8 cellular contexts compared by ENCODE assay signal in genomic region chrX:10015711-10016515, GRCh38. TPM values are rescaled to one million over a fixed set of nuclear protein-coding genes. Genes with fewer than 3 reads are reported as not detected.
DNase-seq lines count a peak whose midpoint lies in the region; ATAC-seq, FAIRE-seq and TF ChIP-seq lines count a peak whose summit lies in the region.

No MANE protein-coding gene starts in this region.

- peak overlapping the region in 1 of 3 donors; percentile 47 for H3K27ac Mint-ChIP-seq in IgD-negative memory B cell
- H3K27ac Mint-ChIP-seq in stimulated activated naive B cell treated with anti-CD40 and anti-IgM and Interleukin-4, amounts not matched to agents 10 μg/mL and 1 μg/mL and 100 μg/mL, for 72 hours = peak overlapping the region; percentile 84

- CTCF ChIA-PET in GM12878 (lab: Yijun Ruan, JAX) (interaction anchor here (1.0 to 5.6 kb wide), 6 partner anchors 18 to 103 kb away, joined by 3 to 53 read pairs (median 10); no protein-coding TSS in a partner anchor), HEK293T (lab: Yijun Ruan, JAX) (no interaction called here)

- no peaks in the 10 kb centered on the region; the same call in 2 of the 3 replicates for H3K9me3 ChIP-seq in GM12878 (replicated peaks; ENCODE audit: control insufficient read depth, insufficient read depth, low read length)

- no TSS peak for BruUV-seq in GM12878 (replicated peaks; lab: Mats Ljungman, UMichigan)

- H3K27me3 Mint-ChIP-seq in IgD-negative memory B cell = peaks cover 4% of the 10 kb centered on the region
- peaks cover 0 to 10% of the 10 kb centered on the region in 2 donors for H3K27me3 Mint-ChIP-seq in stimulated activated naive B cell treated with anti-CD40 and anti-IgM and Interleukin-4, amounts not matched to agents 10 μg/mL and 1 μg/mL and 100 μg/mL, for 72 hours

- no peaks in the 10 kb centered on the region for H3K36me3 ChIP-seq in GM12878 (ENCODE audit: control insufficient read depth in 2 of 2, insufficient read depth in 2 of 2, low read length in 1 of 2)

- H3K9ac ChIP-seq in GM12878 (ENCODE audit: control insufficient read depth, insufficient read depth, low read length) = no peak overlapping the region; the same call in 1 of the 2 replicates

- RAD21 ChIA-PET in GM12878 (lab: Charles Lee; ENCODE audit: unreplicated experiment) = interaction anchor here (0.5 to 4.3 kb wide), 7 partner anchors 12 to 104 kb away, joined by 3 to 34 read pairs (median 15); no protein-coding TSS in a partner anchor

- TF ChIP-seq CTCF in GM12878 (IDR thresholded peaks at IDR 0.05 in 2 of 3, conservative IDR thresholded peaks at IDR 0.05 in 1 of 3; ENCODE audit: control insufficient read depth in 2 of 3, extremely low read depth in 1 of 3, insufficient read depth in 1 of 3, low read depth in 3 of 3, low read length in 3 of 3) = no peak; a peak in 1 of 6 replicates

- H3K9me3 Mint-ChIP-seq in IgD-negative memory B cell = peaks cover 0 to 1% (median 0%) of the 10 kb centered on the region in 3 donors
- H3K9me3 Mint-ChIP-seq in stimulated activated naive B cell treated with anti-CD40 and anti-IgM and Interleukin-4, amounts not matched to agents 10 μg/mL and 1 μg/mL and 100 μg/mL, for 72 hours = no peaks in the 10 kb centered on the region

- ATAC-seq in GM12878 = no peak
- ATAC-seq in stimulated activated naive B cell treated with anti-CD40 and anti-IgM and Interleukin-4, amounts not matched to agents 10 μg/mL and 1 μg/mL and 100 μg/mL, for 72 hours (replicated peaks) = peak; percentile 13

- 41% methylated on average over 69 of the region's 88 CpGs for WGBS in GM12878 (ENCODE audit: insufficient coverage, insufficient replicate concordance, low lambda C conversion rate, missing lambda C conversion rate)

- H2AFZ ChIP-seq in GM12878 (ENCODE audit: control insufficient read depth, low read depth, low read length) = no peak overlapping the region

- in situ Hi-C loops in GM12878 (cut with MboI) = no loop called here

- peak overlapping the region; percentile 75 to 89 (median 83) for H3K4me3 Mint-ChIP-seq in IgD-negative memory B cell
- peak overlapping the region; percentile 85 to 90 for H3K4me3 Mint-ChIP-seq in stimulated activated naive B cell treated with anti-CD40 and anti-IgM and Interleukin-4, amounts not matched to agents 10 μg/mL and 1 μg/mL and 100 μg/mL, for 72 hours

- intact Hi-C loops in GM12878 (cut with micrococcal nuclease; ENCODE audit: unreplicated experiment) = loop anchor here (5.0 kb wide), 1 partner anchor 36 kb away; no protein-coding TSS in a partner anchor

- H3K4me1 Mint-ChIP-seq in IgD-negative memory B cell = peaks cover 11 to 35% (median 24%) of the 10 kb centered on the region in 3 donors
- H3K4me1 Mint-ChIP-seq in stimulated activated naive B cell treated with anti-CD40 and anti-IgM and Interleukin-4, amounts not matched to agents 10 μg/mL and 1 μg/mL and 100 μg/mL, for 72 hours = peaks cover 22 to 52% of the 10 kb centered on the region in 2 donors

- H3K27me3 ChIP-seq in GM12878 (replicated peaks in 1 of 2; ENCODE audit: control insufficient read depth in 2 of 2, insufficient read depth in 2 of 2, low read length in 1 of 2) = no peaks in the 10 kb centered on the region

- TF ChIP-seq RAD21 in GM12878 (IDR thresholded peaks at IDR 0.05; ENCODE audit: insufficient read depth, low read depth, low read length) = no peak

- peaks cover 9% of the 10 kb centered on the region; the same call in 1 of the 2 replicates for H3K4me1 ChIP-seq in GM12878 (ENCODE audit: control insufficient read depth, insufficient read depth, low read length)

- H4K20me1 ChIP-seq in GM12878 (ENCODE audit: control insufficient read depth, insufficient read depth) = no peaks in the 10 kb centered on the region

- H3K36me3 Mint-ChIP-seq in IgD-negative memory B cell = peaks cover 3% of the 10 kb centered on the region
- H3K36me3 Mint-ChIP-seq in stimulated activated naive B cell treated with anti-CD40 and anti-IgM and Interleukin-4, amounts not matched to agents 10 μg/mL and 1 μg/mL and 100 μg/mL, for 72 hours = peaks cover 12 to 14% of the 10 kb centered on the region in 2 donors

- no peak for TF ChIP-seq POLR2A in GM12878 (IDR thresholded peaks at IDR 0.05; ENCODE audit: low read depth, low read length)

- SMC1A ChIA-PET in GM12878 (lab: Charles Lee; ENCODE audit: uncharacterized antibody, unreplicated experiment) = interaction anchor here (1.3 to 5.7 kb wide), 7 partner anchors 12 to 103 kb away, joined by 5 to 50 read pairs (median 20); no protein-coding TSS in a partner anchor

- no peaks in the 10 kb centered on the region; the same call in 1 of the 2 replicates for H3K79me2 ChIP-seq in GM12878 (ENCODE audit: control insufficient read depth, insufficient read depth, low read length)

- H3K4me2 ChIP-seq in GM12878 (ENCODE audit: control insufficient read depth, insufficient read depth) = peak overlapping the region; percentile 54; the same call in 1 of the 2 replicates

- no peak overlapping the region for H3K27ac ChIP-seq in GM12878 (ENCODE audit: control insufficient read depth, insufficient read depth)

- peak; percentile 7 for DNase-seq in activated CD4-positive, alpha-beta T cell treated with anti-CD3 and anti-CD28 coated beads for 48 hours
- no peak for DNase-seq in activated CD4-positive, alpha-beta T cell treated with anti-CD3 and anti-CD28 coated beads, Interleukin-2, amount 50 U/mL, for 4 hours
- DNase-seq in GM12878 (ENCODE audit: low read depth, low spot score) = no peak
- DNase-seq in kidney tubule cell (ENCODE audit: low spot score) = peak; percentile 41
- DNase-seq in stimulated activated naive B cell treated with anti-CD40 and anti-IgM and Interleukin-4, amounts not matched to agents 10 μg/mL and 1 μg/mL and 100 μg/mL, for 72 hours = no peak
- no peak for DNase-seq in HEK293T (ENCODE audit: extremely low spot score)
- no peak for DNase-seq in NCI-H1105 (lab: John Stamatoyannopoulos, UW)

- POLR2A ChIA-PET in GM12878 (lab: Charles Lee) = interaction anchor here (1.1 to 2.5 kb wide), 3 partner anchors 19 to 95 kb away, joined by 3 to 7 read pairs (median 4); no protein-coding TSS in a partner anchor
- POLR2A ChIA-PET in HEK293T (lab: Yijun Ruan, JAX) = no interaction called here

- no peak for TF ChIP-seq EP300 in GM12878 (IDR thresholded peaks at IDR 0.05; ENCODE audit: borderline replicate concordance in 1 of 2, control insufficient read depth in 1 of 2, low read depth in 2 of 2, low read length in 2 of 2)

- peak overlapping the region; percentile 47; the same call in 1 of the 2 replicates for H3K4me3 ChIP-seq in GM12878

- FAIRE-seq in GM12878 (lab: Jason Lieb, UNC) = no peak

TF ChIP-seq in GM12878, 131 proteins besides CTCF, POLR2A, EP300 and RAD21 (continues in another document):
- TF ChIP-seq SUZ12 (IDR thresholded peaks at IDR 0.05; ENCODE audit: unreplicated experiment) = no peak
- TF ChIP-seq IKZF1 (conservative IDR thresholded peaks at IDR 0.05) = peak; percentile 28; the same call in 1 of the 2 replicates
- peak; percentile 45; the same call in 1 of the 2 replicates for TF ChIP-seq BACH1 (IDR thresholded peaks at IDR 0.05; ENCODE audit: borderline replicate concordance)
- no peak for TF ChIP-seq MXI1 (IDR thresholded peaks at IDR 0.05; ENCODE audit: low read depth, low read length)

TF ChIP-seq in HEK293T, 16 proteins besides CTCF, POLR2A, EP300 and RAD21:
- TF ChIP-seq ZNF384 (IDR thresholded peaks at IDR 0.05) = no peak
- TF ChIP-seq LEF1 (IDR thresholded peaks at IDR 0.05; ENCODE audit: borderline replicate concordance) = no peak
- no peak for TF ChIP-seq CTBP1 (IDR thresholded peaks at IDR 0.05; ENCODE audit: borderline replicate concordance)
- TF ChIP-seq HDGF (IDR thresholded peaks at IDR 0.05; ENCODE audit: borderline replicate concordance) = no peak
- TF ChIP-seq SUZ12 (IDR thresholded peaks at IDR 0.05) = no peak
- no peak for TF ChIP-seq L3MBTL2 (conservative IDR thresholded peaks at IDR 0.05)
- TF ChIP-seq PKNOX1 (IDR thresholded peaks at IDR 0.05) = no peak
- TF ChIP-seq ELF4 (IDR thresholded peaks at IDR 0.05) = no peak
- no peak for TF ChIP-seq FOXK2 (IDR thresholded peaks at IDR 0.05)
- no peak for TF ChIP-seq NFRKB (IDR thresholded peaks at IDR 0.05)
- no peak for TF ChIP-seq TARDBP (IDR thresholded peaks at IDR 0.05)
- no peak for TF ChIP-seq SP1 (IDR thresholded peaks at IDR 0.05)
- no peak for TF ChIP-seq FOXA1 (IDR thresholded peaks at IDR 0.05)
- no peak for TF ChIP-seq ARNT (IDR thresholded peaks at IDR 0.05)
- no peak for TF ChIP-seq FOXM1 (IDR thresholded peaks at IDR 0.05; ENCODE audit: borderline replicate concordance)
- TF ChIP-seq BHLHE40 (IDR thresholded peaks at IDR 0.05; ENCODE audit: borderline replicate concordance) = no peak

RNA-seq across cellular contexts. Expression of gene CLDN34, which starts 48.8 kb away (rescaled TPM):
- polyA plus RNA-seq in IgD-negative memory B cell (not detected), GM12878 (2011; rRNA removed) (not detected in 2 replicates), GM12878 (2014; fragmentation: Illumina TruSeq; extraction: Trizol) (not detected in 2 replicates), GM12878 (2014; fragmentation: Nextera tagmentation; extraction: Ambion mirVana) (not detected), GM12878 (2014; rRNA removed) (not detected in 2 replicates), GM12878 (2016; fragmentation: Nextera tagmentation; extraction: Ambion mirVana) (not detected)
- not detected in 2 replicates for total RNA-seq in GM12878 (2013; cell fraction: nucleolus; rRNA removed)
- total RNA-seq in GM12878 (2014; rRNA removed) (not detected in 2 replicates), GM12878 (2014; rRNA removed; fragmentation: Illumina TruSeq; extraction: Trizol) (not detected in 2 replicates), GM12878 (2021) (not detected in 2 replicates)
- polyA plus RNA-seq in GM12878 (2011; ENCODE audit: low read depth) = not detected
- polyA plus RNA-seq in GM12878 (2011; cell fraction: cytosol; rRNA removed) = not detected in 2 replicates
- not detected in 2 replicates for polyA plus RNA-seq in GM12878 (2011; cell fraction: nucleus; rRNA removed)
- polyA plus RNA-seq in GM12878 (2012) = not detected in 2 replicates
- polyA minus RNA-seq in GM12878 (2011; rRNA and poly(A)+ RNA removed) = not detected in 2 replicates
- polyA minus RNA-seq in GM12878 (2011; cell fraction: cytosol; rRNA and poly(A)+ RNA removed) = not detected in 2 replicates
- not detected in 2 replicates for polyA minus RNA-seq in GM12878 (2011; cell fraction: nucleus; rRNA and poly(A)+ RNA removed)

Comparison
In these comparisons a context has a peak if more than half of its experiments do, and no peak if none do; other contexts are left out.
1. DNase-seq: peak in activated CD4-positive, alpha-beta T cell treated with anti-CD3 and anti-CD28 coated beads for 48 hours (single experiment) and kidney tubule cell (single experiment); none in activated CD4-positive, alpha-beta T cell treated with anti-CD3 and anti-CD28 coated beads, Interleukin-2, amount 50 U/mL, for 4 hours (0 of 2), GM12878 (single experiment), stimulated activated naive B cell treated with anti-CD40 and anti-IgM and Interleukin-4, amounts not matched to agents 10 μg/mL and 1 μg/mL and 100 μg/mL, for 72 hours (single experiment), HEK293T (single experiment) and NCI-H1105 (single experiment).